Comparison of ENCODE assay signal across 1 cellular context in the genomic region with DNA sequence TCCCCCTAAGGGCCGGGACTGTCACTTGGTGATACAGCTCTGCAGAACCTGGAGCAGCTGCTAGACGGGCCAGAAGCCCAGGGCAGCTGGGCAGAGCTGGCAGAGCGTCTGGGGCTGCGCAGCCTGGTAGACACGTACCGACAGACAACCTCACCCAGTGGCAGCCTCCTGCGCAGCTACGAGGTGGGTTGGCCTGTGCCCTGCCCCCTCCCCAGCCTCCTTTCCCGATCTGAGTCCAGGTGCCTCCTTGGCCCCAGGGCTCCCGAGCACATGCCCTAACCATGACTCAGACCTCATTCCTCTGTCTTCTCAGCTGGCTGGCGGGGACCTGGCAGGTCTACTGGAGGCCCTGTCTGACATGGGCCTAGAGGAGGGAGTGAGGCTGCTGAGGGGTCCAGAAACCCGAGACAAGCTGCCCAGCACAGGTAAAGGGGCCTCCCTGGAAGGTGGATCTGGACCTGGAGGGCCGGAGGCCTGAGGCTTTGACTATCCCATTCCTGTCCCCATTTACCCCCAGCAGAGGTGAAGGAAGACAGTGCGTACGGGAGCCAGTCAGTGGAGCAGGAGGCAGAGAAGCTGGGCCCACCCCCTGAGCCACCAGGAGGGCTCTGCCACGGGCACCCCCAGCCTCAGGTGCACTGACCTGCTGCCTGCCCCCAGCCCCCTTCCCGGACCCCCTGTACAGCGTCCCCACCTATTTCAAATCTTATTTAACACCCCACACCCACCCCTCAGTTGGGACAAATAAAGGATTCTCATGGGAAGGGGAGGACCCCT.
TF ChIP-seq lines count a peak whose summit lies in the region.

No MANE protein-coding gene starts in this region.

TF ChIP-seq in endothelial cell of umbilical vein, 7 proteins besides CTCF, POLR2A, EP300 and RAD21:
- TF ChIP-seq FOS (IDR thresholded peaks at IDR 0.05; ENCODE audit: borderline replicate concordance, insufficient read depth, low read length), result no peak
- no peak for TF ChIP-seq POLR2AphosphoS5 (IDR thresholded peaks at IDR 0.05; ENCODE audit: insufficient read depth, low read depth, low read length)
- no peak for TF ChIP-seq GATA2 (IDR thresholded peaks at IDR 0.05; ENCODE audit: insufficient read depth, insufficient read length, low read depth, low read length)
TF ChIP-seq in endothelial cell of umbilical vein: peak in this region for 0.
